1 cellular context compared by ENCODE assay signal in genomic region chr20:542777-543368, GRCh38.
TF ChIP-seq lines count a peak whose summit lies in the region.

No MANE protein-coding gene starts in this region.

TF ChIP-seq in GM23338, 12 proteins besides CTCF, POLR2A, EP300 and RAD21 (continued from another document):
- TF ChIP-seq ZNF462 (CRISPR knock-in tag; IDR thresholded peaks at IDR 0.05) (no peak), STAT1 (IDR thresholded peaks at IDR 0.05; ENCODE audit: unreplicated experiment) (no peak)
